ENCODE assay signal across 26 cellular contexts in genomic region chr7:140917258-140917657, GRCh38.
"Had no signal": no experiment of that assay in that cellular context is flagged by ENCODE, and none has a peak within 500 bp of the region (broad histone marks: within the 10 kb centered on the region; RNA-seq: fewer than 3 reads in every experiment).

No MANE protein-coding gene starts in this region.

- H3K4me1 ChIP-seq: ascending aorta, SJSA1 had no signal

- H3K4me2 ChIP-seq: KMS-11 had no signal

- H3K27me3 Mint-ChIP-seq: activated CD4-positive, alpha-beta memory T cell treated with anti-CD3 and anti-CD28 coated beads, Interleukin-2, amount 10 ng/mL, durations not matched to agents 7 days and 5 days; activated CD4-positive, alpha-beta T cell treated with anti-CD3 and anti-CD28 coated beads for 36 hours; activated naive CD4-positive, alpha-beta T cell treated with anti-CD3 and anti-CD28 coated beads, Interleukin-2, amount 10 ng/mL, durations not matched to agents 7 days and 5 days; activated T-helper 17 cell treated with anti-CD3 and anti-CD28 coated beads, Interleukin-2, amount 50 U/mL, for 72 hours had no signal

- ATAC-seq: activated CD4-positive, alpha-beta T cell treated with anti-CD3 and anti-CD28 coated beads for 36 hours; activated T-helper 17 cell treated with anti-CD3 and anti-CD28 coated beads, Interleukin-2, amount 50 U/mL, for 72 hours; body of pancreas; PC-3; SK-N-SH treated with all-trans-retinoic acid at 6 μM for 48 hours had no signal

- DNase-seq: activated CD4-positive, alpha-beta memory T cell treated with anti-CD3 and anti-CD28 coated beads, Interleukin-2, amount 10 ng/mL, durations not matched to agents 7 days and 5 days; activated CD4-positive, alpha-beta T cell treated with anti-CD3 and anti-CD28 coated beads for 36 hours; activated CD4-positive, alpha-beta T cell treated with anti-CD3 and anti-CD28 coated beads, Interleukin-2, amount 50 U/mL, for 1 hour; activated gamma-delta T cell; activated naive CD4-positive, alpha-beta T cell treated with anti-CD3 and anti-CD28 coated beads, Interleukin-2, amount 10 ng/mL, durations not matched to agents 7 days and 5 days; activated T-cell treated with anti-CD3 and anti-CD28 coated beads for 4 hours; activated T-cell treated with anti-CD3 and anti-CD28 coated beads, Interleukin-2, amount 50 U/mL, for 48 hours; amniotic stem cell; body of pancreas; central memory CD4-positive, alpha-beta T cell; MG63; NCI-H1092 treated with DMSO at 0.1 percent for 48 hours; NCI-H1436 treated with DMSO at 0.1 percent for 48 hours; NCI-H187; NCI-H2081; NCI-H524; PC-3; SHP77; T-helper 9 cell had no signal

- H3K27ac ChIP-seq: ascending aorta, body of pancreas, KMS-11, SJSA1, VCaP had no signal

- H3K36me3 ChIP-seq: ascending aorta, MG63, SJSA1 had no signal

- H3K9ac ChIP-seq: KMS-11 had no signal

- H3K36me3 Mint-ChIP-seq: activated naive CD4-positive, alpha-beta T cell treated with anti-CD3 and anti-CD28 coated beads, Interleukin-2, amount 10 ng/mL, durations not matched to agents 7 days and 5 days had no signal

- H3K4me3 ChIP-seq: ascending aorta, body of pancreas, MG63, SJSA1 had no signal

- H3K27me3 ChIP-seq: ascending aorta, body of pancreas, MG63, SJSA1 had no signal

- H3K27ac Mint-ChIP-seq: activated CD4-positive, alpha-beta memory T cell treated with anti-CD3 and anti-CD28 coated beads, Interleukin-2, amount 10 ng/mL, durations not matched to agents 7 days and 5 days; activated CD4-positive, alpha-beta T cell treated with anti-CD3 and anti-CD28 coated beads for 36 hours; activated naive CD4-positive, alpha-beta T cell treated with anti-CD3 and anti-CD28 coated beads, Interleukin-2, amount 10 ng/mL, durations not matched to agents 7 days and 5 days; activated T-helper 17 cell treated with anti-CD3 and anti-CD28 coated beads, Interleukin-2, amount 50 U/mL, for 72 hours; T-helper 1 cell treated with Interleukin-12 subunit alpha and Interleukin-12 subunit beta and Interleukin-4 antibody, amounts not matched to agents 30 μg/mL and 1 μg/mL, for 36 hours had no signal

- H3K9me3 Mint-ChIP-seq: activated CD4-positive, alpha-beta memory T cell treated with anti-CD3 and anti-CD28 coated beads, Interleukin-2, amount 10 ng/mL, durations not matched to agents 7 days and 5 days; activated naive CD4-positive, alpha-beta T cell treated with anti-CD3 and anti-CD28 coated beads, Interleukin-2, amount 10 ng/mL, durations not matched to agents 7 days and 5 days; activated T-helper 17 cell treated with anti-CD3 and anti-CD28 coated beads, Interleukin-2, amount 50 U/mL, for 72 hours; T-helper 1 cell treated with Interleukin-12 subunit alpha and Interleukin-12 subunit beta and Interleukin-4 antibody, amounts not matched to agents 30 μg/mL and 1 μg/mL, for 36 hours had no signal

- H3K4me3 Mint-ChIP-seq: activated CD4-positive, alpha-beta memory T cell treated with anti-CD3 and anti-CD28 coated beads, Interleukin-2, amount 10 ng/mL, durations not matched to agents 7 days and 5 days; activated CD4-positive, alpha-beta T cell treated with anti-CD3 and anti-CD28 coated beads for 36 hours; activated naive CD4-positive, alpha-beta T cell treated with anti-CD3 and anti-CD28 coated beads, Interleukin-2, amount 10 ng/mL, durations not matched to agents 7 days and 5 days; activated T-helper 17 cell treated with anti-CD3 and anti-CD28 coated beads, Interleukin-2, amount 50 U/mL, for 72 hours; T-helper 1 cell treated with Interleukin-12 subunit alpha and Interleukin-12 subunit beta and Interleukin-4 antibody, amounts not matched to agents 30 μg/mL and 1 μg/mL, for 36 hours had no signal

- H3K9me3 ChIP-seq: ascending aorta, body of pancreas, MG63, SJSA1 had no signal
